Comparison of ENCODE assay signal across 13 cellular contexts in the genomic region with DNA sequence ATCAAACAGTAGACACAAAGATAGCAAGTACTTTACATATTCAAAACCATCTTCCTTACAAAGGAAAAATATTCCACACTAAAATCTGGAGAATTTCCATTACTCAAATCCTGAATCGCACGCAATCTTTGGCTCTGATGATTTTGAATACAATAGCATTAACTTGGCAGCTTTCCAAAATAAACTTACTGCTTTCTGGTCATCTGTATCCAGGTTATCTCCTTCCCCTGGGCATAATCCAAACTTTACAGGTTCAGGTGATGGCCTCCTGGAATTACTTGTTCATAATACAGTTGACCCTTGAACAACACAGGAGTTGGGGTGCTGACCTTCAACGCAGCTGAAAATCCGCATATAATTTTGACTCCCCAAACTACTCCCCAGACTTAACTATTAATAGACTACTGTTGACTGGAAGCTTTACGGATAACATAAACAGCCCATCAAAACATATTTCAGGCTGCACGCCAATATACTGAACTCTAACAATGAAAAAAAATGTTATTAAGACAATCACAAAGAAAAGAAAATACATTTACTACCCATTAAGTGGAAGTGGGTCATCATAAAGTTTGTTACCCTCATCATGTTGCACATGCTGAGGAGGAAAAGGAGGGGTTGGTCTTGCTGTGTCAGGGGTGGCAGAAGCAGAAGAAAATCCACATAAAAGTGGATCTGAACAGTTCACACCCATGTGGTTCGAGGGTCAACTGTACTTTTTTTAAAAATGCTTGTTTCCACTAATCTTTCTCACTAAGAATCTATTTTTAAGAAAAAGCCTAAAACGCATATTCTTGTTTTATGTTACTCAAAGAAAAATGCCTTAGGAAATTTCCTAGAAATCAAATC. TPM values are rescaled to one million over a fixed set of nuclear protein-coding genes. Genes with fewer than 3 reads are reported as not detected.
DNase-seq lines count a peak whose midpoint lies in the region; ATAC-seq and TF ChIP-seq lines count a peak whose summit lies in the region.
"Had no signal": no experiment of that assay in that cellular context is flagged by ENCODE, and none has a peak within 500 bp of the region (broad histone marks: within the 10 kb centered on the region; RNA-seq: fewer than 3 reads in every experiment).

No MANE protein-coding gene starts in this region.

- no peaks in the 10 kb centered on the region for H3K9me3 ChIP-seq in upper lobe of right lung

- H3K27ac ChIP-seq in cingulate gyrus (ENCODE audit: low read depth, low read length): peak overlapping the region; percentile 33
- no peak overlapping the region for H3K27ac ChIP-seq in upper lobe of right lung

- H3K4me3 ChIP-seq in upper lobe of right lung: no peak overlapping the region
- H3K4me3 ChIP-seq: GM12878, skin epidermis had no signal

- no peaks in the 10 kb centered on the region for H3K27me3 ChIP-seq in upper lobe of right lung

- intact Hi-C loops in upper lobe of right lung (cut with DNase I): no loop called here

- ATAC-seq in GM18867 (IDR thresholded peaks at IDR 0.05; ENCODE audit: unreplicated experiment) (no peak), upper lobe of right lung (no peak), HG02588 (IDR thresholded peaks at IDR 0.05; ENCODE audit: unreplicated experiment) (no peak)
- ATAC-seq: GM12878 had no signal

- TF ChIP-seq CTCF in upper lobe of right lung (IDR thresholded peaks at IDR 0.05): no peak

- peaks cover 13% of the 10 kb centered on the region for H3K4me1 ChIP-seq in upper lobe of right lung

- DNase-seq in LoVo (ENCODE audit: low spot score) (peak; percentile 9), NCI-H345 treated with DMSO at 0.1 percent for 48 hours (lab: John Stamatoyannopoulos, UW; ENCODE audit: unreplicated experiment) (peak; percentile 68), pulmonary artery endothelial cell (ENCODE audit: low read depth, low spot score) (peak; percentile 84), upper lobe of right lung (no peak)
- no peak for DNase-seq in activated CD4-positive, alpha-beta T cell treated with anti-CD3 and anti-CD28 coated beads for 4 hours
- DNase-seq: activated T-cell treated with anti-CD3 and anti-CD28 coated beads, Interleukin-2, amount 50 U/mL, for 48 hours; cerebellar nuclear complex; head of caudate nucleus had no signal

- H3K36me3 ChIP-seq in upper lobe of right lung: no peaks in the 10 kb centered on the region

RNA-seq across cellular contexts. Expression of a gene that starts 6.5 kb away (rescaled TPM):
- total RNA-seq in pulmonary artery endothelial cell (39.2 and 56.7 TPM in 2 replicates), upper lobe of right lung (27.0 TPM)

Comparison
In these comparisons a context has a peak if more than half of its experiments do, and no peak if none do; other contexts are left out.
1. DNase-seq: peak in LoVo (single experiment), NCI-H345 treated with DMSO at 0.1 percent for 48 hours (single experiment) and pulmonary artery endothelial cell (single experiment); none in upper lobe of right lung (single experiment) and activated CD4-positive, alpha-beta T cell treated with anti-CD3 and anti-CD28 coated beads for 4 hours (0 of 2).